In genomic region chr14:102883028-102883953, GRCh38 we compare ENCODE assay signal across 22 cellular contexts. TPM values are rescaled to one million over a fixed set of nuclear protein-coding genes. Genes with fewer than 3 reads are reported as not detected.
DNase-seq lines count a peak whose midpoint lies in the region; ATAC-seq lines count a peak whose summit lies in the region.
"Had no signal": no experiment of that assay in that cellular context is flagged by ENCODE, and none has a peak within 500 bp of the region (broad histone marks: within the 10 kb centered on the region; RNA-seq: fewer than 3 reads in every experiment).

No MANE protein-coding gene starts in this region.

- no peak overlapping the region for H3K27ac ChIP-seq in CD4-positive, CD25-positive, alpha-beta regulatory T cell (ENCODE audit: insufficient read depth, low read length, poor library complexity, severe bottlenecking)
- H3K27ac ChIP-seq in mucosa of rectum (ENCODE audit: low read depth in 2 of 2, low read length in 2 of 2): peak overlapping the region; percentile 26 to 54
- H3K27ac ChIP-seq: A549, epithelial cell of prostate, left lung had no signal

- CTCF ChIA-PET in activated CD4-positive, alpha-beta T cell treated with anti-CD3 and anti-CD28 coated beads, Interleukin-2, amount 10 ng/mL, durations not matched to agents 7 days and 5 days (lab: Charles Lee): no interaction called here

- peaks cover 20% of the 10 kb centered on the region for H3K36me3 Mint-ChIP-seq in activated CD4-positive, alpha-beta T cell treated with anti-CD3 and anti-CD28 coated beads, Interleukin-2, amount 10 ng/mL, durations not matched to agents 7 days and 5 days (ENCODE audit: low read depth)
- peaks cover 33% of the 10 kb centered on the region for H3K36me3 Mint-ChIP-seq in CD4-positive, CD25-positive, alpha-beta regulatory T cell

- H3K27me3 ChIP-seq in CD4-positive, CD25-positive, alpha-beta regulatory T cell (ENCODE audit: control insufficient read depth, insufficient read depth, low read length): no peaks in the 10 kb centered on the region
- no peaks in the 10 kb centered on the region for H3K27me3 ChIP-seq in mucosa of rectum (ENCODE audit: control insufficient read depth in 2 of 2, insufficient read depth in 2 of 2, low read length in 2 of 2)
- H3K27me3 ChIP-seq: left lung had no signal

- DNase-seq in activated CD4-positive, alpha-beta T cell treated with anti-CD3 and anti-CD28 coated beads, Interleukin-2, amount 10 ng/mL, durations not matched to agents 7 days and 5 days: no peak
- no peak for DNase-seq in activated CD4-positive, alpha-beta T cell treated with anti-CD3 and anti-CD28 coated beads, Interleukin-2, amount 50 U/mL, for 1 hour
- no peak for DNase-seq in CD4-positive, CD25-positive, alpha-beta regulatory T cell
- peak; percentile 52 to 53 for DNase-seq in activated T-cell treated with anti-CD3 and anti-CD28 coated beads, Interleukin-2, amount 50 U/mL, for 48 hours
- DNase-seq in NOMO-1 (lab: John Stamatoyannopoulos, UW; ENCODE audit: unreplicated experiment in 2 of 2) (no peak), hippocampal formation (lab: John Stamatoyannopoulos, UW) (no peak), hepatic stellate cell (ENCODE audit: low spot score) (no peak)
- DNase-seq: cerebellar nuclear complex, head of caudate nucleus, KG1, left lung, NCI-H2171, NCI-H526, trophoblast cell had no signal

- H3K27ac Mint-ChIP-seq in activated CD4-positive, alpha-beta T cell treated with anti-CD3 and anti-CD28 coated beads, Interleukin-2, amount 10 ng/mL, durations not matched to agents 7 days and 5 days: peak overlapping the region; percentile 61
- H3K27ac Mint-ChIP-seq in CD4-positive, CD25-positive, alpha-beta regulatory T cell: peak overlapping the region; percentile 33 to 63 (median 58)
- H3K27ac Mint-ChIP-seq: mesothelial cell of epicardium, progenitor cell of endocrine pancreas had no signal

- POLR2A ChIA-PET in activated CD4-positive, alpha-beta T cell treated with anti-CD3 and anti-CD28 coated beads, Interleukin-2, amount 10 ng/mL, durations not matched to agents 7 days and 5 days (lab: Charles Lee): no interaction called here

- no peaks in the 10 kb centered on the region for H3K9me3 ChIP-seq in CD4-positive, CD25-positive, alpha-beta regulatory T cell (ENCODE audit: control insufficient read depth in 2 of 2, low read length in 2 of 2)
- H3K9me3 ChIP-seq in mucosa of rectum (ENCODE audit: control insufficient read depth in 2 of 2, low read length in 2 of 2): no peaks in the 10 kb centered on the region
- H3K9me3 ChIP-seq: A549, left lung had no signal

- H3K4me1 Mint-ChIP-seq in activated CD4-positive, alpha-beta T cell treated with anti-CD3 and anti-CD28 coated beads, Interleukin-2, amount 10 ng/mL, durations not matched to agents 7 days and 5 days: peaks cover 6% of the 10 kb centered on the region
- peaks cover 0 to 10% (median 6%) of the 10 kb centered on the region in 4 donors for H3K4me1 Mint-ChIP-seq in CD4-positive, CD25-positive, alpha-beta regulatory T cell
- H3K4me1 Mint-ChIP-seq: mesothelial cell of epicardium, neural crest cell had no signal

- H3K27me3 Mint-ChIP-seq in activated CD4-positive, alpha-beta T cell treated with anti-CD3 and anti-CD28 coated beads, Interleukin-2, amount 10 ng/mL, durations not matched to agents 7 days and 5 days: no peaks in the 10 kb centered on the region
- H3K27me3 Mint-ChIP-seq in CD4-positive, CD25-positive, alpha-beta regulatory T cell: no peaks in the 10 kb centered on the region
- H3K27me3 Mint-ChIP-seq: progenitor cell of endocrine pancreas had no signal

- no peak overlapping the region for H3K4me3 Mint-ChIP-seq in activated CD4-positive, alpha-beta T cell treated with anti-CD3 and anti-CD28 coated beads, Interleukin-2, amount 10 ng/mL, durations not matched to agents 7 days and 5 days
- H3K4me3 Mint-ChIP-seq in CD4-positive, CD25-positive, alpha-beta regulatory T cell: no peak overlapping the region
- H3K4me3 Mint-ChIP-seq: mesothelial cell of epicardium, neural crest cell had no signal

- no peak overlapping the region for H3K4me3 ChIP-seq in CD4-positive, CD25-positive, alpha-beta regulatory T cell (ENCODE audit: low read depth, low read length)
- H3K4me3 ChIP-seq in mucosa of rectum (ENCODE audit: low read length in 2 of 2): no peak overlapping the region
- H3K4me3 ChIP-seq: A549, left lung had no signal

- no peaks in the 10 kb centered on the region for H3K4me1 ChIP-seq in CD4-positive, CD25-positive, alpha-beta regulatory T cell (ENCODE audit: control insufficient read depth, insufficient read depth, low read length, poor library complexity, severe bottlenecking)
- H3K4me1 ChIP-seq in mucosa of rectum (ENCODE audit: control insufficient read depth in 2 of 2, insufficient read depth in 2 of 2, low read length in 2 of 2): peaks cover 9 to 14% of the 10 kb centered on the region in 2 donors
- H3K4me1 ChIP-seq: A549 had no signal

- no peak for ATAC-seq in CD4-positive, CD25-positive, alpha-beta regulatory T cell (ENCODE audit: low read depth in 2 of 2)
- ATAC-seq: A549, left lung had no signal

- H3K36me3 ChIP-seq in CD4-positive, CD25-positive, alpha-beta regulatory T cell (ENCODE audit: control insufficient read depth, insufficient read depth, low read length): peaks cover 65% of the 10 kb centered on the region
- H3K36me3 ChIP-seq in mucosa of rectum (ENCODE audit: control insufficient read depth in 2 of 2, insufficient read depth in 2 of 2, low read length in 2 of 2): peaks cover 15 to 30% of the 10 kb centered on the region in 2 donors

- H3K9me3 Mint-ChIP-seq in activated CD4-positive, alpha-beta T cell treated with anti-CD3 and anti-CD28 coated beads, Interleukin-2, amount 10 ng/mL, durations not matched to agents 7 days and 5 days: no peaks in the 10 kb centered on the region
- H3K9me3 Mint-ChIP-seq in CD4-positive, CD25-positive, alpha-beta regulatory T cell: no peaks in the 10 kb centered on the region
- H3K9me3 Mint-ChIP-seq: mesothelial cell of epicardium, neural crest cell had no signal

- H3K9ac ChIP-seq in mucosa of rectum (ENCODE audit: low read depth in 1 of 2, low read length in 2 of 2): no peak overlapping the region

RNA-seq across cellular contexts. Expression of gene AMN, which starts 39.2 kb away (rescaled TPM):
- under 1 TPM; 0.15 to 0.30 TPM for total RNA-seq in activated CD4-positive, alpha-beta T cell treated with anti-CD3 and anti-CD28 coated beads, Interleukin-2, amount 10 ng/mL, durations not matched to agents 7 days and 5 days
- 0.86 TPM for total RNA-seq in CD4-positive, CD25-positive, alpha-beta regulatory T cell
- 1 to 10 TPM in 1 of 4 donors, under 1 TPM in 2, not detected in 1; 0.24 to 2.2 (median 0.46) TPM for polyA plus RNA-seq in CD4-positive, CD25-positive, alpha-beta regulatory T cell
- total RNA-seq: RPMI7951, SK-MEL-5 had no signal

Comparison
In these comparisons a context has a peak if more than half of its experiments do, and no peak if none do; other contexts are left out.
1. DNase-seq: peak in activated T-cell treated with anti-CD3 and anti-CD28 coated beads, Interleukin-2, amount 50 U/mL, for 48 hours (2 of 2); none in activated CD4-positive, alpha-beta T cell treated with anti-CD3 and anti-CD28 coated beads, Interleukin-2, amount 10 ng/mL, durations not matched to agents 7 days and 5 days (single experiment), activated CD4-positive, alpha-beta T cell treated with anti-CD3 and anti-CD28 coated beads, Interleukin-2, amount 50 U/mL, for 1 hour (single experiment), CD4-positive, CD25-positive, alpha-beta regulatory T cell (0 of 3), NOMO-1 (0 of 2), hippocampal formation (0 of 2) and hepatic stellate cell (single experiment).